ENCODE assay signal across 1 cellular context in genomic region chr1:20329793-20330542, GRCh38.
TF ChIP-seq lines count a peak whose summit lies in the region.

No MANE protein-coding gene starts in this region.

TF ChIP-seq in HCT116, 20 proteins besides CTCF, POLR2A, EP300 and RAD21 (continued from another document):
- TF ChIP-seq, protein P1, sequence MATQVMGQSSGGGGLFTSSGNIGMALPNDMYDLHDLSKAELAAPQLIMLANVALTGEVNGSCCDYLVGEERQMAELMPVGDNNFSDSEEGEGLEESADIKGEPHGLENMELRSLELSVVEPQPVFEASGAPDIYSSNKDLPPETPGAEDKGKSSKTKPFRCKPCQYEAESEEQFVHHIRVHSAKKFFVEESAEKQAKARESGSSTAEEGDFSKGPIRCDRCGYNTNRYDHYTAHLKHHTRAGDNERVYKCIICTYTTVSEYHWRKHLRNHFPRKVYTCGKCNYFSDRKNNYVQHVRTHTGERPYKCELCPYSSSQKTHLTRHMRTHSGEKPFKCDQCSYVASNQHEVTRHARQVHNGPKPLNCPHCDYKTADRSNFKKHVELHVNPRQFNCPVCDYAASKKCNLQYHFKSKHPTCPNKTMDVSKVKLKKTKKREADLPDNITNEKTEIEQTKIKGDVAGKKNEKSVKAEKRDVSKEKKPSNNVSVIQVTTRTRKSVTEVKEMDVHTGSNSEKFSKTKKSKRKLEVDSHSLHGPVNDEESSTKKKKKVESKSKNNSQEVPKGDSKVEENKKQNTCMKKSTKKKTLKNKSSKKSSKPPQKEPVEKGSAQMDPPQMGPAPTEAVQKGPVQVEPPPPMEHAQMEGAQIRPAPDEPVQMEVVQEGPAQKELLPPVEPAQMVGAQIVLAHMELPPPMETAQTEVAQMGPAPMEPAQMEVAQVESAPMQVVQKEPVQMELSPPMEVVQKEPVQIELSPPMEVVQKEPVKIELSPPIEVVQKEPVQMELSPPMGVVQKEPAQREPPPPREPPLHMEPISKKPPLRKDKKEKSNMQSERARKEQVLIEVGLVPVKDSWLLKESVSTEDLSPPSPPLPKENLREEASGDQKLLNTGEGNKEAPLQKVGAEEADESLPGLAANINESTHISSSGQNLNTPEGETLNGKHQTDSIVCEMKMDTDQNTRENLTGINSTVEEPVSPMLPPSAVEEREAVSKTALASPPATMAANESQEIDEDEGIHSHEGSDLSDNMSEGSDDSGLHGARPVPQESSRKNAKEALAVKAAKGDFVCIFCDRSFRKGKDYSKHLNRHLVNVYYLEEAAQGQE (IDR thresholded peaks at IDR 0.05; ENCODE audit: low read depth): no peak
- TF ChIP-seq FOSL1 (IDR thresholded peaks at IDR 0.05; ENCODE audit: low read depth) (no peak), EZH2phosphoT487 (IDR thresholded peaks at IDR 0.05; ENCODE audit: borderline replicate concordance) (no peak), EZH2 (IDR thresholded peaks at IDR 0.05) (no peak), JUND (IDR thresholded peaks at IDR 0.05) (no peak), TCF7L2 (IDR thresholded peaks at IDR 0.05; ENCODE audit: borderline replicate concordance, extremely low read depth, insufficient read depth, insufficient read length) (no peak), ZFX (IDR thresholded peaks at IDR 0.05) (no peak), ZNF274 (IDR thresholded peaks at IDR 0.05; ENCODE audit: low read depth, low read length) (no peak), YY1 (IDR thresholded peaks at IDR 0.05; ENCODE audit: extremely low read depth, insufficient replicate concordance, low read depth, low read length) (no peak), POLR2AphosphoS5 (IDR thresholded peaks at IDR 0.05; ENCODE audit: low read depth, low read length) (no peak), SP1 (IDR thresholded peaks at IDR 0.05; ENCODE audit: low read depth) (no peak), CBX3 (IDR thresholded peaks at IDR 0.05; ENCODE audit: low read depth) (no peak), ELF1 (IDR thresholded peaks at IDR 0.05; ENCODE audit: borderline replicate concordance, low read depth) (no peak)
- TF ChIP-seq, protein P2, sequence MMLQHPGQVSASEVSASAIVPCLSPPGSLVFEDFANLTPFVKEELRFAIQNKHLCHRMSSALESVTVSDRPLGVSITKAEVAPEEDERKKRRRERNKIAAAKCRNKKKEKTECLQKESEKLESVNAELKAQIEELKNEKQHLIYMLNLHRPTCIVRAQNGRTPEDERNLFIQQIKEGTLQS (IDR thresholded peaks at IDR 0.05): no peak
